Comparison of ENCODE assay signal across 1 cellular context in the genomic region with DNA sequence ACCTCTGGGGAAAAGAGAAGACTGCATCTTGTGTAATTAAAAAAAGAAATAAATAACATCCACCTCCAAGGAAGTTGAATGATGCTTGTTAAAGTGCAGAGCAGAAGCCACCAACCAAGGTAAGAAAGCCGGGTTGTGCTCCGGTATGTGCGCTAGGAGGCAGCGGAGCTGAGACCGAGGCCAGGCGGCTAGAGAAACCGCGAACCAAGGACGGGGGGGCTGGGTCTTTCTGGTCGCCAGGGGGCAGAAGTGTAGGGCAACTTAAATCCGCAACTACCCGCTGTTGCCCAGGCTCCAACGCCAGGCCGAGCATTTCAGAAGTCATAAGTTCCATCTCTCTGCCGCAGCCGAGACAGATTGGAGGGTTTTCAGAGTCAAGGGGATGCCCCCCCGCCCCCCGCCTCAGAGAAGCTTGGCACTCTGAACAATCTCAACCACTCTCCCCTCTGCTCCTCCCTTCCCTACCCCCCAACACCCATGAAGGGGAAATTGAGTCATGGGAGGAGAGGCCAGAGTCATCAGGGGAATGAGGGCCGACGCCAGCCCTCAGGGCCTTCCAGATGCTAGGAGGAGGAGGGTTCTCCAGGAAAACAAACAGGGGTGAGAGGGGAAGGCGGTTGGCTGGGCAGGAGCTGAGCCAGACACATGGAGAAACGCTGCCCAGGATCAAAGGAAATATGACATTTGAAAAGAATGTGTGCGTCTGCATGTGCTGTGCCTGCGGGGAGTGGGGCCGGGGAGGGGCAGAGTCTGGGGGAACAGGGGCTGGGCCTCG.
TF ChIP-seq lines count a peak whose summit lies in the region.

No MANE protein-coding gene starts in this region.

TF ChIP-seq in SK-N-SH, 30 proteins besides CTCF, POLR2A, EP300 and RAD21 (continued from another document):
- TF ChIP-seq RXRA (IDR thresholded peaks at IDR 0.05; ENCODE audit: borderline replicate concordance, low read depth), result no peak; the same call in 1 of the 2 replicates
- peak; percentile 59; the same call in 1 of the 2 replicates for TF ChIP-seq MXI1 (IDR thresholded peaks at IDR 0.05; ENCODE audit: low read depth, low read length)
- TF ChIP-seq SIN3A (IDR thresholded peaks at IDR 0.05; ENCODE audit: borderline replicate concordance, low read depth, low read length), result peak; percentile 63; the same call in 1 of the 2 replicates
- peak; percentile 23 for TF ChIP-seq CHD2 (IDR thresholded peaks at IDR 0.05; ENCODE audit: low read length, partially characterized antibody)
- no peak for TF ChIP-seq FOXM1 (IDR thresholded peaks at IDR 0.05; ENCODE audit: low read depth)
- no peak for TF ChIP-seq JUND (IDR thresholded peaks at IDR 0.05)
- TF ChIP-seq, protein P1, sequence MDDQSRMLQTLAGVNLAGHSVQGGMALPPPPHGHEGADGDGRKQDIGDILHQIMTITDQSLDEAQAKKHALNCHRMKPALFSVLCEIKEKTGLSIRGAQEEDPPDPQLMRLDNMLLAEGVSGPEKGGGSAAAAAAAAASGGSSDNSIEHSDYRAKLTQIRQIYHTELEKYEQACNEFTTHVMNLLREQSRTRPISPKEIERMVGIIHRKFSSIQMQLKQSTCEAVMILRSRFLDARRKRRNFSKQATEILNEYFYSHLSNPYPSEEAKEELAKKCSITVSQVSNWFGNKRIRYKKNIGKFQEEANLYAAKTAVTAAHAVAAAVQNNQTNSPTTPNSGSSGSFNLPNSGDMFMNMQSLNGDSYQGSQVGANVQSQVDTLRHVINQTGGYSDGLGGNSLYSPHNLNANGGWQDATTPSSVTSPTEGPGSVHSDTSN (IDR thresholded peaks at IDR 0.05), result 0 out of 2 replicates have a peak, but pooled peaks have one; percentile 4
- peak; percentile 19; the same call in 1 of the 2 replicates for TF ChIP-seq NRF1 (IDR thresholded peaks at IDR 0.05; ENCODE audit: low read depth, low read length)
- TF ChIP-seq, protein P2, sequence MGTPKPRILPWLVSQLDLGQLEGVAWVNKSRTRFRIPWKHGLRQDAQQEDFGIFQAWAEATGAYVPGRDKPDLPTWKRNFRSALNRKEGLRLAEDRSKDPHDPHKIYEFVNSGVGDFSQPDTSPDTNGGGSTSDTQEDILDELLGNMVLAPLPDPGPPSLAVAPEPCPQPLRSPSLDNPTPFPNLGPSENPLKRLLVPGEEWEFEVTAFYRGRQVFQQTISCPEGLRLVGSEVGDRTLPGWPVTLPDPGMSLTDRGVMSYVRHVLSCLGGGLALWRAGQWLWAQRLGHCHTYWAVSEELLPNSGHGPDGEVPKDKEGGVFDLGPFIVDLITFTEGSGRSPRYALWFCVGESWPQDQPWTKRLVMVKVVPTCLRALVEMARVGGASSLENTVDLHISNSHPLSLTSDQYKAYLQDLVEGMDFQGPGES (IDR thresholded peaks at IDR 0.05; ENCODE audit: low read depth, low read length), result no peak
- no peak for TF ChIP-seq FOXJ3 (CRISPR knock-in tag; IDR thresholded peaks at IDR 0.05)
- TF ChIP-seq, protein P3, sequence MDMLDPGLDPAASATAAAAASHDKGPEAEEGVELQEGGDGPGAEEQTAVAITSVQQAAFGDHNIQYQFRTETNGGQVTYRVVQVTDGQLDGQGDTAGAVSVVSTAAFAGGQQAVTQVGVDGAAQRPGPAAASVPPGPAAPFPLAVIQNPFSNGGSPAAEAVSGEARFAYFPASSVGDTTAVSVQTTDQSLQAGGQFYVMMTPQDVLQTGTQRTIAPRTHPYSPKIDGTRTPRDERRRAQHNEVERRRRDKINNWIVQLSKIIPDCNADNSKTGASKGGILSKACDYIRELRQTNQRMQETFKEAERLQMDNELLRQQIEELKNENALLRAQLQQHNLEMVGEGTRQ (IDR thresholded peaks at IDR 0.05; ENCODE audit: borderline replicate concordance, low read depth, low read length), result no peak
- TF ChIP-seq, protein P4, sequence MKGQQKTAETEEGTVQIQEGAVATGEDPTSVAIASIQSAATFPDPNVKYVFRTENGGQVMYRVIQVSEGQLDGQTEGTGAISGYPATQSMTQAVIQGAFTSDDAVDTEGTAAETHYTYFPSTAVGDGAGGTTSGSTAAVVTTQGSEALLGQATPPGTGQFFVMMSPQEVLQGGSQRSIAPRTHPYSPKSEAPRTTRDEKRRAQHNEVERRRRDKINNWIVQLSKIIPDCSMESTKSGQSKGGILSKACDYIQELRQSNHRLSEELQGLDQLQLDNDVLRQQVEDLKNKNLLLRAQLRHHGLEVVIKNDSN (IDR thresholded peaks at IDR 0.05; ENCODE audit: borderline replicate concordance, low read depth), result no peak
- no peak for TF ChIP-seq TEAD4 (IDR thresholded peaks at IDR 0.05; ENCODE audit: borderline replicate concordance, insufficient read depth)
- no peak for TF ChIP-seq TAF1 (IDR thresholded peaks at IDR 0.05; ENCODE audit: borderline replicate concordance, low read depth, low read length)
- no peak for TF ChIP-seq GATA2 (CRISPR knock-in tag; IDR thresholded peaks at IDR 0.05)
- TF ChIP-seq EZH2phosphoT487 (IDR thresholded peaks at IDR 0.05; ENCODE audit: borderline replicate concordance, low read depth), result no peak
- TF ChIP-seq YY1 (IDR thresholded peaks at IDR 0.05; ENCODE audit: low read depth), result no peak
- TF ChIP-seq SMC3 (IDR thresholded peaks at IDR 0.05; ENCODE audit: low read depth, low read length), result peak; percentile 94
TF ChIP-seq in SK-N-SH: peak in this region for 10.
